31 cellular contexts compared by ENCODE assay signal in genomic region chr9:135851748-135852147, GRCh38. TPM values are rescaled to one million over a fixed set of nuclear protein-coding genes. Genes with fewer than 3 reads are reported as not detected.
DNase-seq lines count a peak whose midpoint lies in the region; ATAC-seq and TF ChIP-seq lines count a peak whose summit lies in the region.
"Had no signal": no experiment of that assay in that cellular context is flagged by ENCODE, and none has a peak within 500 bp of the region (broad histone marks: within the 10 kb centered on the region; RNA-seq: fewer than 3 reads in every experiment).

No MANE protein-coding gene starts in this region.

- H3K36me3 ChIP-seq in HCT116 (ENCODE audit: control insufficient read depth in 1 of 2, insufficient read depth in 2 of 2, low read length in 2 of 2) (peaks cover 3 to 4% of the 10 kb centered on the region in 2 experiments; a peak in 3 of 4 replicates), left lung (peaks cover 0 to 54% of the 10 kb centered on the region in 2 donors)

- no peaks in the 10 kb centered on the region for H4K20me1 ChIP-seq in HCT116 (ENCODE audit: insufficient read depth)

- intact Hi-C loops in HCT116 (cut with micrococcal nuclease) (no loop called here), right cardiac atrium (cut with DNase I) (loop anchor here in 1 of 4 donors (10.0 kb wide), 1 partner anchor 273 kb away; no protein-coding TSS in a partner anchor), left lung (cut with DNase I) (no loop called here)

- peaks cover 5% of the 10 kb centered on the region; the same call in 1 of the 2 replicates for H3K79me2 ChIP-seq in HCT116 (ENCODE audit: insufficient read depth, low read length)

- no TSS peak for BruUV-seq in HCT116 (replicated peaks; lab: Mats Ljungman, UMichigan)

- CTCF ChIA-PET in HCT116 (lab: Charles Lee): interaction anchor here (2.2 kb wide), 1 partner anchor 13 kb away, joined by 6 read pairs; no protein-coding TSS in a partner anchor

- H3K9me3 Mint-ChIP-seq in nephron progenitor cell: peaks cover 6% of the 10 kb centered on the region
- H3K9me3 Mint-ChIP-seq: natural killer cell; stimulated activated naive B cell treated with anti-CD40 and anti-IgM and Interleukin-4, amounts not matched to agents 10 μg/mL and 1 μg/mL and 100 μg/mL, for 72 hours had no signal

- H3K4me1 ChIP-seq in HCT116 (ENCODE audit: control insufficient read depth in 1 of 2, insufficient read depth in 2 of 2, low read length in 2 of 2) (peaks cover 0 to 15% of the 10 kb centered on the region in 2 experiments; a peak in 1 of 4 replicates), right cardiac atrium (ENCODE audit: control insufficient read depth, insufficient read depth, low read length) (no peaks in the 10 kb centered on the region), left lung (no peaks in the 10 kb centered on the region)
- H3K4me1 ChIP-seq: ascending aorta, heart right ventricle had no signal

- DNase-seq in HCT116 (ENCODE audit: low read depth, low spot score) (no peak), NCI-H526 treated with DMSO at 0.1 percent for 48 hours (lab: John Stamatoyannopoulos, UW) (peak; percentile 8), epithelial cell of esophagus (ENCODE audit: low read depth) (peak; percentile 81), nephron progenitor cell (no peak), T-helper 9 cell (no peak), right cardiac atrium (no peak), left lung (no peak)
- DNase-seq: activated CD4-positive, alpha-beta T cell treated with anti-CD3 and anti-CD28 coated beads for 48 hours; activated CD8-positive, alpha-beta memory T cell treated with anti-CD3 and anti-CD28 coated beads for 24 hours; activated T-cell treated with anti-CD3 and anti-CD28 coated beads for 4 hours; COR-L47; DMS53; esophagus squamous epithelium; foreskin melanocyte; GOT3; heart right ventricle; MM.1S; natural killer cell; NCI-H1105 treated with DMSO at 0.1 percent for 48 hours; NCI-H1930; NCI-H69; stimulated activated naive B cell treated with anti-CD40 and anti-IgM and Interleukin-4, amounts not matched to agents 10 μg/mL and 1 μg/mL and 100 μg/mL, for 72 hours; substantia nigra had no signal

- peak overlapping the region; percentile 75 for H3K27ac Mint-ChIP-seq in nephron progenitor cell
- H3K27ac Mint-ChIP-seq: activated naive CD8-positive, alpha-beta T cell; natural killer cell; stimulated activated naive B cell treated with anti-CD40 and anti-IgM and Interleukin-4, amounts not matched to agents 10 μg/mL and 1 μg/mL and 100 μg/mL, for 72 hours had no signal

- H3K9me2 ChIP-seq in HCT116 (ENCODE audit: insufficient read depth): no peaks in the 10 kb centered on the region

- no peak for TF ChIP-seq RAD21 in HCT116 (IDR thresholded peaks at IDR 0.05; ENCODE audit: low read depth)

- peak; percentile 44 for ATAC-seq in HCT116
- ATAC-seq in HG03469 (IDR thresholded peaks at IDR 0.05; ENCODE audit: unreplicated experiment): no peak
- ATAC-seq in right cardiac atrium: no peak
- no peak for ATAC-seq in left lung
- ATAC-seq: heart right ventricle; HepG2; natural killer cell; stimulated activated naive B cell treated with anti-CD40 and anti-IgM and Interleukin-4, amounts not matched to agents 10 μg/mL and 1 μg/mL and 100 μg/mL, for 72 hours had no signal

- H3K4me3 Mint-ChIP-seq in nephron progenitor cell: no peak overlapping the region
- H3K4me3 Mint-ChIP-seq: activated naive CD8-positive, alpha-beta T cell; natural killer cell; stimulated activated naive B cell treated with anti-CD40 and anti-IgM and Interleukin-4, amounts not matched to agents 10 μg/mL and 1 μg/mL and 100 μg/mL, for 72 hours had no signal

- H2AFZ ChIP-seq in HCT116 (ENCODE audit: low read depth, low read length, poor library complexity, severe bottlenecking): no peak overlapping the region

- H3K9ac ChIP-seq in HCT116 (ENCODE audit: low read length): no peak overlapping the region
- H3K9ac ChIP-seq: BLaER1 had no signal

- POLR2A ChIA-PET in HCT116 (lab: Charles Lee): no interaction called here

- no peaks in the 10 kb centered on the region for H3K9me3 ChIP-seq in HCT116 (ENCODE audit: control insufficient read depth in 1 of 2, insufficient read depth in 1 of 2, low read depth in 1 of 2, low read length in 2 of 2)
- no peaks in the 10 kb centered on the region for H3K9me3 ChIP-seq in right cardiac atrium (ENCODE audit: control insufficient read depth, low read length)
- no peaks in the 10 kb centered on the region for H3K9me3 ChIP-seq in left lung
- H3K9me3 ChIP-seq: ascending aorta, esophagus squamous epithelium, heart right ventricle had no signal

- no peak overlapping the region for H3K4me2 ChIP-seq in HCT116 (ENCODE audit: low read length)
- H3K4me2 ChIP-seq: BLaER1 had no signal

- no peak for TF ChIP-seq POLR2A in HCT116 (IDR thresholded peaks at IDR 0.05; ENCODE audit: borderline replicate concordance, extremely low read depth, insufficient read depth, insufficient read length)

- H3K27ac ChIP-seq in HCT116 (ENCODE audit: low read depth, low read length) (no peak overlapping the region), right cardiac atrium (ENCODE audit: low read length) (no peak overlapping the region), left lung (no peak overlapping the region)
- H3K27ac ChIP-seq: ascending aorta, BLaER1, coronary artery, heart right ventricle, VCaP had no signal

- H3K27me3 ChIP-seq in HCT116 (ENCODE audit: insufficient read depth, low read length): no peaks in the 10 kb centered on the region
- H3K27me3 ChIP-seq in right cardiac atrium (ENCODE audit: control insufficient read depth, insufficient read depth): no peaks in the 10 kb centered on the region
- no peaks in the 10 kb centered on the region for H3K27me3 ChIP-seq in left lung
- H3K27me3 ChIP-seq: ascending aorta, BLaER1, esophagus squamous epithelium, heart right ventricle had no signal

- H3K27me3 Mint-ChIP-seq in nephron progenitor cell (ENCODE audit: low read depth, poor library complexity): no peaks in the 10 kb centered on the region
- H3K27me3 Mint-ChIP-seq: activated naive CD8-positive, alpha-beta T cell; stimulated activated naive B cell treated with anti-CD40 and anti-IgM and Interleukin-4, amounts not matched to agents 10 μg/mL and 1 μg/mL and 100 μg/mL, for 72 hours had no signal

- TF ChIP-seq CTCF in HCT116 (IDR thresholded peaks at IDR 0.05 in 2 of 3, conservative IDR thresholded peaks at IDR 0.05 in 1 of 3; ENCODE audit: borderline replicate concordance in 1 of 3, insufficient read depth in 1 of 3, low read depth in 2 of 3, low read length in 2 of 3): no peak
- TF ChIP-seq CTCF in epithelial cell of esophagus (IDR thresholded peaks at IDR 0.05; ENCODE audit: insufficient read depth, low read depth, low read length, missing control alignments): no peak
- TF ChIP-seq CTCF in nephron progenitor cell (IDR thresholded peaks at IDR 0.05): no peak
- TF ChIP-seq CTCF in left lung (IDR thresholded peaks at IDR 0.05): no peak

- RAD21 ChIA-PET in HCT116 (lab: Charles Lee; ENCODE audit: low non-redundant PET in 1 of 2, low total read pairs in 2 of 2, uncharacterized antibody in 2 of 2, unreplicated experiment in 2 of 2): no interaction called here

- WGBS in right cardiac atrium: 95% methylated on average over 16 of the region's 16 CpGs

- H3K4me1 Mint-ChIP-seq in nephron progenitor cell: no peaks in the 10 kb centered on the region
- H3K4me1 Mint-ChIP-seq: natural killer cell had no signal

- no peak overlapping the region for H3K4me3 ChIP-seq in HCT116 (replicated peaks in 1 of 2; ENCODE audit: low read depth in 1 of 2, low read length in 2 of 2)
- no peak overlapping the region for H3K4me3 ChIP-seq in epithelial cell of esophagus (ENCODE audit: low read length)
- H3K4me3 ChIP-seq in right cardiac atrium (ENCODE audit: low read length): no peak overlapping the region
- H3K4me3 ChIP-seq in left lung: no peak overlapping the region
- H3K4me3 ChIP-seq: ascending aorta, BLaER1, coronary artery, esophagus squamous epithelium, heart right ventricle, lung had no signal

- peaks cover 64% of the 10 kb centered on the region for H3K36me3 Mint-ChIP-seq in nephron progenitor cell (ENCODE audit: low read depth)
- H3K36me3 Mint-ChIP-seq: natural killer cell had no signal

TF ChIP-seq in HCT116, 20 proteins besides CTCF, POLR2A, EP300 and RAD21 (continues in another document):
- TF ChIP-seq SIN3A (IDR thresholded peaks at IDR 0.05; ENCODE audit: low read depth) (no peak), JUND (IDR thresholded peaks at IDR 0.05) (no peak), SP1 (IDR thresholded peaks at IDR 0.05; ENCODE audit: low read depth) (no peak), CEBPB (IDR thresholded peaks at IDR 0.05; ENCODE audit: low read depth) (no peak), EGR1 (IDR thresholded peaks at IDR 0.05; ENCODE audit: low read depth) (no peak), SRF (IDR thresholded peaks at IDR 0.05; ENCODE audit: low read depth) (no peak), REST (IDR thresholded peaks at IDR 0.05; ENCODE audit: low read depth) (no peak), ELF1 (IDR thresholded peaks at IDR 0.05; ENCODE audit: borderline replicate concordance, low read depth) (no peak), TCF7L2 (IDR thresholded peaks at IDR 0.05; ENCODE audit: borderline replicate concordance, extremely low read depth, insufficient read depth, insufficient read length) (no peak)

RNA-seq across cellular contexts. Expression of gene CAMSAP1, which starts 55.6 kb away (rescaled TPM):
- total RNA-seq in HCT116 (2021; ENCODE audit: unreplicated experiment) (33.1 TPM), right cardiac atrium (10 to 100 TPM; 13.9 to 22.8 (median 18.3) TPM), left lung (10 to 100 TPM; 22.9 to 27.0 TPM)
- polyA plus RNA-seq in HCT116 (2012): 17.8 and 18.1 TPM in 2 replicates
- polyA plus RNA-seq in right cardiac atrium: 10.0 TPM

Comparison
In these comparisons a context has a peak if more than half of its experiments do, and no peak if none do; other contexts are left out.
1. DNase-seq: peak in NCI-H526 treated with DMSO at 0.1 percent for 48 hours (single experiment) and epithelial cell of esophagus (single experiment); none in HCT116 (single experiment), nephron progenitor cell (single experiment), T-helper 9 cell (single experiment), right cardiac atrium (0 of 3) and left lung (0 of 2).